ENCODE assay signal across 8 cellular contexts in genomic region chr1:206606867-206607266, GRCh38. TPM values are rescaled to one million over a fixed set of nuclear protein-coding genes. Genes with fewer than 3 reads are reported as not detected.
DNase-seq lines count a peak whose midpoint lies in the region; ATAC-seq and TF ChIP-seq lines count a peak whose summit lies in the region.

No MANE protein-coding gene starts in this region.

- H3K27me3 ChIP-seq in GM06990 (replicated peaks; ENCODE audit: control insufficient read depth, insufficient read depth, low read length) = no peaks in the 10 kb centered on the region
- H3K27me3 ChIP-seq in dorsolateral prefrontal cortex = no peaks in the 10 kb centered on the region
- H3K27me3 ChIP-seq in sigmoid colon = no peaks in the 10 kb centered on the region

- H3K9me3 ChIP-seq in sigmoid colon = no peaks in the 10 kb centered on the region

- H3K36me3 ChIP-seq in GM06990 (ENCODE audit: control insufficient read depth, insufficient read depth, low read length) (peaks cover 16% of the 10 kb centered on the region), sigmoid colon (peaks cover 31 to 80% (median 36%) of the 10 kb centered on the region in 4 donors)

- CTCF ChIA-PET in AG04449 (lab: Yijun Ruan, JAX) = interaction anchor here (0.8 to 11.5 kb wide), 19 partner anchors 10 to 893 kb away, joined by 3 to 265 read pairs (median 5); partner anchors contain the start of genes CD55 and DYRK3

- no peak for TF ChIP-seq POLR2A in sigmoid colon (IDR thresholded peaks at IDR 0.05)

- H3K4me3 ChIP-seq in AG04449 (ENCODE audit: low read depth, low read length) (no peak overlapping the region), GM06990 (replicated peaks; ENCODE audit: low read depth, low read length) (no peak overlapping the region), dorsolateral prefrontal cortex (no peak overlapping the region), sigmoid colon (no peak overlapping the region)

- TF ChIP-seq CTCF in AG04449 (IDR thresholded peaks at IDR 0.05; ENCODE audit: insufficient read depth, low read length, missing control alignments) (peak; percentile 53), GM06990 (IDR thresholded peaks at IDR 0.05; ENCODE audit: insufficient read depth, low read length, poor library complexity, severe bottlenecking) (peak; percentile 60), dorsolateral prefrontal cortex (IDR thresholded peaks at IDR 0.05 in 54 of 56, conservative IDR thresholded peaks at IDR 0.05 in 2 of 56; ENCODE audit: low read depth in 1 of 56, partially characterized antibody in 56 of 56) (peak in 34 of 56 donors; percentile 11 to 50 (median 27)), sigmoid colon (IDR thresholded peaks at IDR 0.05) (no peak)

- 63 to 66% methylated on average over 3 of the region's 3 CpGs for WGBS in sigmoid colon, 2 donors

- ATAC-seq in HG02981 (IDR thresholded peaks at IDR 0.05; ENCODE audit: unreplicated experiment) = no peak

- DNase-seq in AG04449 (ENCODE audit: low read depth, low spot score) = no peak
- DNase-seq in GM06990 (ENCODE audit: extremely low read depth, insufficient read length) = no peak
- peak; percentile 51 for DNase-seq in NCI-H510A treated with DMSO at 0.1 percent for 48 hours (lab: John Stamatoyannopoulos, UW)
- DNase-seq in dorsolateral prefrontal cortex = no peak
- DNase-seq in sigmoid colon = no peak
- DNase-seq in NCI-H128 (lab: John Stamatoyannopoulos, UW; ENCODE audit: unreplicated experiment) = no peak
- no peak for DNase-seq in middle frontal gyrus (ENCODE audit: extremely low spot score, low spot score)

- no peak for TF ChIP-seq EP300 in sigmoid colon (IDR thresholded peaks at IDR 0.05)

- no peak overlapping the region for H3K27ac ChIP-seq in dorsolateral prefrontal cortex
- H3K27ac ChIP-seq in sigmoid colon = no peak overlapping the region

- intact Hi-C loops in dorsolateral prefrontal cortex (cut with DNase I) (no loop called here), sigmoid colon (cut with DNase I) (no loop called here)

- H3K4me1 ChIP-seq in sigmoid colon = peaks cover 0 to 9% (median 8%) of the 10 kb centered on the region in 4 donors

- POLR2A ChIA-PET in AG04449 (lab: Yijun Ruan, JAX) = no interaction called here

RNA-seq across cellular contexts. Expression of gene EIF2D, which starts 5.4 kb away (rescaled TPM):
- total RNA-seq in dorsolateral prefrontal cortex (10 to 100 TPM; 19.2 to 56.2 (median 35.0) TPM), sigmoid colon (10 to 100 TPM; 43.3 to 59.6 (median 54.8) TPM)
- 10 to 100 TPM; 27.0 to 41.7 (median 29.4) TPM for polyA plus RNA-seq in sigmoid colon

RNA-seq across cellular contexts. Expression of gene DYRK3, which starts 28.5 kb away (rescaled TPM):
- total RNA-seq in dorsolateral prefrontal cortex (10 to 100 TPM in 3 of 120 experiments, 1 to 10 TPM in 117; 2.4 to 12.2 (median 5.3) TPM), sigmoid colon (1 to 10 TPM; 3.2 to 7.8 (median 6.2) TPM)
- polyA plus RNA-seq in sigmoid colon = 1 to 10 TPM in 1 of 3 donors, under 1 TPM in 2; 0.60 to 1.3 (median 0.92) TPM

Comparison
In these comparisons a context has a peak if more than half of its experiments do, and no peak if none do; other contexts are left out.
1. CTCF ChIP-seq: peak in AG04449 (single experiment), GM06990 (single experiment) and dorsolateral prefrontal cortex (34 of 56); none in sigmoid colon (0 of 4).